Comparison of ENCODE assay signal across 21 cellular contexts in the genomic region with DNA sequence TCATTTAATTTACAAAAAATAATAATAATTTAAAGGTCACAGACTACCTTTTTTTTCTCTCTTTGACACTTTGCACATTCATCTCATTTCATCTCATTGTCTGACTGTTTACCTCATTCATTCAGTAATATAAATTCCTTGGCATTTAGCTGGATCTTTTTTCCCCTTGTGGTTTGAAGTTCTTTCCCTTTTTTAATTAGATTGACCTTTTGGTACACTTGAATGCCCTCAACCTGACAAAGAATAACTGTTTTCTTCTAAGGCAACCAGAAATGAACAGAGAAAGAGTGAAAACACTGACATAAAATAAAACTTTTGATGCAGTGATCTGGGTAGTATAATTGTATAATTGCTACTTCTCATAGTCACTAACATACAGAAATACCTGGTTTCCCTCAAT.
"Had no signal": no experiment of that assay in that cellular context is flagged by ENCODE, and none has a peak within 500 bp of the region (broad histone marks: within the 10 kb centered on the region; RNA-seq: fewer than 3 reads in every experiment).

No MANE protein-coding gene starts in this region.

- H3K4me1 Mint-ChIP-seq: naive B cell; stimulated activated naive B cell treated with anti-CD40 and anti-IgM and Interleukin-4, amounts not matched to agents 10 μg/mL and 1 μg/mL and 100 μg/mL, for 72 hours had no signal

- H3K4me3 Mint-ChIP-seq: mesothelial cell of epicardium; naive B cell; natural killer cell treated with Interleukin-12 subunit alpha and Interleukin-12 subunit beta and Interleukin-15 and Interleukin-18, amount 100 ng/mL, for 72 hours; stimulated activated naive B cell treated with anti-CD40 and anti-IgM and Interleukin-4, amounts not matched to agents 10 μg/mL and 1 μg/mL and 100 μg/mL, for 72 hours had no signal

- H3K27me3 Mint-ChIP-seq: naive B cell; natural killer cell treated with Interleukin-12 subunit alpha and Interleukin-12 subunit beta and Interleukin-15 and Interleukin-18, amount 100 ng/mL, for 72 hours; stimulated activated naive B cell treated with anti-CD40 and anti-IgM and Interleukin-4, amounts not matched to agents 10 μg/mL and 1 μg/mL and 100 μg/mL, for 72 hours had no signal

- DNase-seq: heart right ventricle; islet precursor cell; left colon; left ventricle myocardium inferior; mesendoderm; naive B cell; nucleus accumbens; pancreas; psoas muscle; right lobe of liver; stimulated activated CD4-positive, alpha-beta T cell treated with anti-CD3 and anti-CD28 coated beads, Interleukin-1b, Interleukin-23, amount 100 ng/mL, for 48 hours; stimulated activated CD4-positive, alpha-beta T cell treated with anti-CD3 and anti-CD28 coated beads, Interleukin-2, amount 100 ng/mL, for 48 hours; stimulated activated naive B cell treated with anti-CD40 and anti-IgM and Interleukin-4, amounts not matched to agents 10 μg/mL and 1 μg/mL and 100 μg/mL, for 72 hours; stimulated activated naive CD8-positive, alpha-beta T cell treated with anti-CD3 and anti-CD28 coated beads, Interleukin-15, Interleukin-2, amounts not matched to agents 100 U/mL and 50 U/mL, for 24 hours; stomach; testis; thyroid gland; transverse colon; upper lobe of left lung had no signal

- H3K36me3 Mint-ChIP-seq: mesothelial cell of epicardium; naive B cell; natural killer cell treated with Interleukin-12 subunit alpha and Interleukin-12 subunit beta and Interleukin-15 and Interleukin-18, amount 100 ng/mL, for 72 hours; stimulated activated naive B cell treated with anti-CD40 and anti-IgM and Interleukin-4, amounts not matched to agents 10 μg/mL and 1 μg/mL and 100 μg/mL, for 72 hours had no signal

- H3K27ac Mint-ChIP-seq: mesothelial cell of epicardium; naive B cell; natural killer cell treated with Interleukin-12 subunit alpha and Interleukin-12 subunit beta and Interleukin-15 and Interleukin-18, amount 100 ng/mL, for 72 hours; stimulated activated naive B cell treated with anti-CD40 and anti-IgM and Interleukin-4, amounts not matched to agents 10 μg/mL and 1 μg/mL and 100 μg/mL, for 72 hours had no signal
